Comparison of ENCODE assay signal across 15 cellular contexts in the genomic region with DNA sequence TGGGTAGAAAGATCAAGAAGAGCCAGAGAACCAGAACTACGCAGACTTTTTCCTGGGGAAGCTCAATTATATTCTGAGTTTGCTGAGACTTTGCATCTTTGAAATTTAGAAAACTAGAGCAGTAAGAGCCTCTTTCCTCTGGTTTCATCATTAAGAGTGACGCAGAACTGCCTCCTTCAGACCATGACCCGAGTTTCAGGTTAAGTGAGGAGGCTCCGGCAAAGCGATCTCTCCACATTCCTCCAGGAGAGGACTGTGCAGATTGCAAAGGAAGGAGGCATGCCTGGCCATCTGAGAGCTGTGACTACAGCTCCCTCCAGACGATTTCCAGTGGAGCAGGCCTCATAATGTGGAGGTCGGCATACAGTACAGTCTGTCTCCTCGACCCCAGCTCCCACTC.
DNase-seq lines count a peak whose midpoint lies in the region; ATAC-seq and TF ChIP-seq lines count a peak whose summit lies in the region.
"Had no signal": no experiment of that assay in that cellular context is flagged by ENCODE, and none has a peak within 500 bp of the region (broad histone marks: within the 10 kb centered on the region; RNA-seq: fewer than 3 reads in every experiment).

No MANE protein-coding gene starts in this region.

- H4K20me1 ChIP-seq in OCI-LY3 (ENCODE audit: insufficient read depth, low read length) = no peaks in the 10 kb centered on the region

- POLR2A ChIA-PET in RWPE1 (lab: Yijun Ruan, JAX; ENCODE audit: low non-redundant PET) = no interaction called here

- peaks cover 23% of the 10 kb centered on the region for H3K27me3 ChIP-seq in OCI-LY3 (ENCODE audit: low read depth, low read length)
- H3K27me3 ChIP-seq in esophagus muscularis mucosa = peaks cover 0 to 8% (median 0%) of the 10 kb centered on the region in 4 donors
- H3K27me3 ChIP-seq in lung (ENCODE audit: control insufficient read depth, insufficient read depth) = no peaks in the 10 kb centered on the region
- no peaks in the 10 kb centered on the region for H3K27me3 ChIP-seq in gastroesophageal sphincter

- TF ChIP-seq CTCF in OCI-LY3 (IDR thresholded peaks at IDR 0.05; ENCODE audit: low read depth, low read length) (no peak; the same call in 1 of the 2 replicates), esophagus muscularis mucosa (IDR thresholded peaks at IDR 0.05) (no peak), lung (IDR thresholded peaks at IDR 0.05; ENCODE audit: control extremely low read depth, extremely low read depth) (no peak), RWPE1 (conservative IDR thresholded peaks at IDR 0.05; ENCODE audit: low read depth) (no peak), gastroesophageal sphincter (IDR thresholded peaks at IDR 0.05) (no peak)

- H3K27ac ChIP-seq in OCI-LY3 (ENCODE audit: low read length) (no peak overlapping the region), esophagus muscularis mucosa (replicated peaks in 1 of 4) (no peak overlapping the region), lung (ENCODE audit: low read depth in 1 of 2, low read length in 1 of 2) (no peak overlapping the region), RWPE1 (no peak overlapping the region), gastroesophageal sphincter (no peak overlapping the region)

- intact Hi-C loops in esophagus muscularis mucosa (cut with DNase I) = no loop called here

- H3K4me3 ChIP-seq in OCI-LY3 (ENCODE audit: low read length) = no peak overlapping the region
- no peak overlapping the region for H3K4me3 ChIP-seq in esophagus muscularis mucosa
- no peak overlapping the region for H3K4me3 ChIP-seq in lung
- H3K4me3 ChIP-seq in skeletal muscle cell (ENCODE audit: low read depth, low read length) = no peak overlapping the region
- no peak overlapping the region for H3K4me3 ChIP-seq in gastroesophageal sphincter
- H3K4me3 ChIP-seq: GM12878 had no signal

- 82% methylated on average over 8 of the region's 8 CpGs for WGBS in esophagus muscularis mucosa
- WGBS in lung, 2 donors = 75 to 84% methylated on average over 8 of the region's 8 CpGs
- WGBS in gastroesophageal sphincter (ENCODE audit: low coverage in 1 of 2), 2 donors = 97 to 100% methylated on average over 1 to 3 of the region's 8 CpGs

- peak; percentile 83 for DNase-seq in esophagus muscularis mucosa (ENCODE audit: extremely low spot score)
- DNase-seq in lung (ENCODE audit: low spot score) = peak; percentile 60
- DNase-seq in skeletal muscle cell (ENCODE audit: low read depth) = peak; percentile 28
- DNase-seq in RWPE1 (ENCODE audit: low spot score) = no peak
- no peak for DNase-seq in SKM-1 (lab: John Stamatoyannopoulos, UW; ENCODE audit: unreplicated experiment)
- DNase-seq: GOT3, HFFc6, KBM-7, NCI-H146, NCI-H2081 treated with DMSO at 0.1 percent for 48 hours, NCI-H524 treated with DMSO at 0.1 percent for 48 hours had no signal

- H3K36me3 ChIP-seq in OCI-LY3 (replicated peaks; ENCODE audit: low read depth, low read length) = no peaks in the 10 kb centered on the region
- no peaks in the 10 kb centered on the region for H3K36me3 ChIP-seq in esophagus muscularis mucosa
- H3K36me3 ChIP-seq in lung (ENCODE audit: control insufficient read depth in 2 of 2, insufficient read depth in 2 of 2, low read length in 2 of 2) = no peaks in the 10 kb centered on the region
- no peaks in the 10 kb centered on the region for H3K36me3 ChIP-seq in gastroesophageal sphincter

- H3K79me2 ChIP-seq in OCI-LY3 (ENCODE audit: low read length) = no peaks in the 10 kb centered on the region

- H3K4me2 ChIP-seq in OCI-LY3 (ENCODE audit: low read length) = no peak overlapping the region; the same call in 1 of the 2 replicates

- ATAC-seq in lung (ENCODE audit: insufficient read depth, low FRiP score) (peak; percentile 32), GM21526 (IDR thresholded peaks at IDR 0.05; ENCODE audit: low FRiP score, unreplicated experiment) (no peak), gastroesophageal sphincter (no peak)
- ATAC-seq: GM12878 had no signal

- no peak overlapping the region for H3K9ac ChIP-seq in OCI-LY3 (ENCODE audit: low read length)

- H3K9me3 ChIP-seq in OCI-LY3 (ENCODE audit: insufficient read depth, low read length) = no peaks in the 10 kb centered on the region
- no peaks in the 10 kb centered on the region for H3K9me3 ChIP-seq in esophagus muscularis mucosa
- no peaks in the 10 kb centered on the region for H3K9me3 ChIP-seq in lung (ENCODE audit: control insufficient read depth in 2 of 2, insufficient read depth in 1 of 2, low read length in 1 of 2)
- no peaks in the 10 kb centered on the region for H3K9me3 ChIP-seq in gastroesophageal sphincter

- no peak for TF ChIP-seq POLR2A in esophagus muscularis mucosa (IDR thresholded peaks at IDR 0.05; ENCODE audit: low read depth)
- no peak for TF ChIP-seq POLR2A in gastroesophageal sphincter (IDR thresholded peaks at IDR 0.05)

- TF ChIP-seq EP300 in esophagus muscularis mucosa (IDR thresholded peaks at IDR 0.05) (no peak), gastroesophageal sphincter (IDR thresholded peaks at IDR 0.05) (no peak)

- peaks cover 8% of the 10 kb centered on the region for H3K4me1 ChIP-seq in OCI-LY3 (ENCODE audit: low read length)
- H3K4me1 ChIP-seq in esophagus muscularis mucosa = peaks cover 3 to 4% (median 3%) of the 10 kb centered on the region in 4 donors
- H3K4me1 ChIP-seq in lung (ENCODE audit: control insufficient read depth in 2 of 2, insufficient read depth in 2 of 2, low read length in 2 of 2) = peaks cover 0 to 3% of the 10 kb centered on the region in 2 donors
- peaks cover 0 to 3% (median 0%) of the 10 kb centered on the region in 3 donors for H3K4me1 ChIP-seq in gastroesophageal sphincter

- peak overlapping the region; percentile 45; the same call in 1 of the 2 replicates for H2AFZ ChIP-seq in OCI-LY3 (ENCODE audit: low read depth, low read length)

- CTCF ChIA-PET in RWPE1 (lab: Yijun Ruan, JAX) = interaction anchor here (1.2 kb wide), 1 partner anchor 476 kb away, joined by 4 read pairs; no protein-coding TSS in a partner anchor

Comparison
In these comparisons a context has a peak if more than half of its experiments do, and no peak if none do; other contexts are left out.
1. DNase-seq: peak in esophagus muscularis mucosa (single experiment), lung (single experiment) and skeletal muscle cell (single experiment); none in RWPE1 (single experiment) and SKM-1 (single experiment).